23 cellular contexts compared by ENCODE assay signal in the genomic region with DNA sequence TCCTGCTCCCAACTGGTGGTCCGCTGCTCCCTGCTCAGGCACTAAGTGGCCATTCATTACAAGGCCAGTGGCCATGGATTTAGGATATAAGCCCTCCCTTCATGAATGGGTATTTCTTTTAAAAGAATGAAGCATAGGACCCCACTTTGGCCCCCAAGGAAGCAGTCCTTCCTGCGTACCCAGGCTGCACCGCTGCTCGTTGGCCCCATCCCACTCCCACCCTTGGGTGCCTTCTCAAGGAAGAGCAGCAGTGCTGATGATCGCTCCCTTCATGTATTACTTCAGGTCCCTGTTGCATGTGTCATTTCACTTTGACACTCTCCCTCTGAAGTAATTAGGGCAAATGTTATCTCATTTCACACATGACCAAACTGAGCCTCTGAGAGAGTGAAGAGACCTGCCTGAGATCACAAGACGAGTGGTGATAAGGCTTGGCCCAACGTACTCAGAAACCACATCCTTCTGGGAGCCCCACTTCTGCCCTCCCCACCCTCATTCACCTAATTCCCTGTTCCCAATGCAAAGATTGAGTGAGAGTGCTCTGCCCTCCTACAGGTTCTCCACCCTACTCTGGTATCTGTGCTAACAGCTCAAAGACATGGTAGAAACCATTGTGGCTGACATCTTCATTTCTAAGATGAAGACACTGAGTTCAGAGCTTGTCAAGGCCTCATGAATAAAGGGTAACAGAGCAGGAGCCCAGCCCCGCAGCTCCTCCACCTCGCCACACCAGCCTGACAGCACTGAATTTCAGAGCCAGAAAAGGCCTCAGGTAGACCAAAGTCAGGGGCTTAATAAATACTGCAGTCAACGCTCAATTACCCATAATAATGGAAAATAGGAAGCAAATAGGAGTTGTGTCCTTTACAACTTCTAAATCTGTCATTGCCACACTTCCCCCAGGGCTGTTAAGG. TPM values are rescaled to one million over a fixed set of nuclear protein-coding genes. Genes with fewer than 3 reads are reported as not detected.
"Had no signal": no experiment of that assay in that cellular context is flagged by ENCODE, and none has a peak within 500 bp of the region (broad histone marks: within the 10 kb centered on the region; RNA-seq: fewer than 3 reads in every experiment).

No MANE protein-coding gene starts in this region.

- H3K27ac Mint-ChIP-seq: activated CD4-positive, alpha-beta memory T cell treated with anti-CD3 and anti-CD28 coated beads, Interleukin-2, amount 10 ng/mL, durations not matched to agents 7 days and 5 days; activated naive CD8-positive, alpha-beta T cell; dendritic cell treated with granulocyte-macrophage colony-stimulating factor and Interleukin-4, amounts not matched to agents 40 ng/mL and 50 ng/mL, for 4 days; T-cell; WTC11 had no signal

- H3K4me1 Mint-ChIP-seq: neural crest cell, WTC11 had no signal

- H3K79me2 ChIP-seq: hepatocyte had no signal

- H3K36me3 ChIP-seq: right lobe of liver, upper lobe of left lung had no signal

- H3K9me3 Mint-ChIP-seq: activated CD4-positive, alpha-beta memory T cell treated with anti-CD3 and anti-CD28 coated beads, Interleukin-2, amount 10 ng/mL, durations not matched to agents 7 days and 5 days; dendritic cell treated with granulocyte-macrophage colony-stimulating factor and Interleukin-4, amounts not matched to agents 40 ng/mL and 50 ng/mL, for 4 days; neural crest cell; T-cell; WTC11 had no signal

- H3K4me2 ChIP-seq: hepatocyte, smooth muscle cell had no signal

- ATAC-seq: body of pancreas; psoas muscle; right lobe of liver; stimulated activated naive CD8-positive, alpha-beta T cell treated with anti-CD3 and anti-CD28 coated beads, Interleukin-15, Interleukin-2, amounts not matched to agents 100 U/mL and 50 U/mL, for 24 hours; T-cell; WTC11 had no signal

- H3K4me3 Mint-ChIP-seq: activated CD4-positive, alpha-beta memory T cell treated with anti-CD3 and anti-CD28 coated beads, Interleukin-2, amount 10 ng/mL, durations not matched to agents 7 days and 5 days; activated naive CD8-positive, alpha-beta T cell; dendritic cell treated with granulocyte-macrophage colony-stimulating factor and Interleukin-4, amounts not matched to agents 40 ng/mL and 50 ng/mL, for 4 days; neural crest cell; T-cell; WTC11 had no signal

- H3K4me1 ChIP-seq: body of pancreas, psoas muscle, right lobe of liver, upper lobe of left lung had no signal

- DNase-seq: activated CD4-positive, alpha-beta memory T cell treated with anti-CD3 and anti-CD28 coated beads, Interleukin-2, amount 10 ng/mL, durations not matched to agents 7 days and 5 days; activated CD4-positive, alpha-beta T cell treated with anti-CD3 and anti-CD28 coated beads for 4 hours; activated gamma-delta T cell treated with Interleukin-2 at 50 U/mL for 16 hours; activated T-cell treated with anti-CD3 and anti-CD28 coated beads, Interleukin-2, amount 50 U/mL, for 48 hours; amniotic stem cell; body of pancreas; central memory CD4-positive, alpha-beta T cell; psoas muscle; right lobe of liver; stimulated activated naive CD8-positive, alpha-beta T cell treated with anti-CD3 and anti-CD28 coated beads, Interleukin-15, Interleukin-2, amounts not matched to agents 100 U/mL and 50 U/mL, for 24 hours; T-cell; upper lobe of left lung had no signal

- H3K36me3 Mint-ChIP-seq: activated naive CD8-positive, alpha-beta T cell; T-cell; WTC11 had no signal

- H3K27me3 ChIP-seq: body of pancreas, upper lobe of left lung had no signal

- H3K27me3 Mint-ChIP-seq: activated naive CD8-positive, alpha-beta T cell; T-cell had no signal

- H3K4me3 ChIP-seq: body of pancreas, hepatocyte, psoas muscle, right lobe of liver, smooth muscle cell, upper lobe of left lung had no signal

- H3K9me3 ChIP-seq: body of pancreas, psoas muscle, right lobe of liver, upper lobe of left lung had no signal

- H3K27ac ChIP-seq: body of pancreas, hepatocyte, psoas muscle, right lobe of liver, upper lobe of left lung had no signal

RNA-seq across cellular contexts. Expression of gene KRT2, which starts 10.3 kb away (rescaled TPM):
- total RNA-seq: activated CD4-positive, alpha-beta memory T cell treated with anti-CD3 and anti-CD28 coated beads, Interleukin-2, amount 10 ng/mL, durations not matched to agents 7 days and 5 days; body of pancreas; epithelial cell of proximal tubule; hepatocyte; kidney epithelial cell; liver; neural crest cell; osteoblast; psoas muscle; right lobe of liver; smooth muscle cell; temporal lobe; upper lobe of left lung; WTC11 had no signal
- polyA plus RNA-seq: hepatocyte, liver, psoas muscle, smooth muscle cell had no signal

RNA-seq across cellular contexts. Expression of gene KRT1, which starts 17.9 kb away (rescaled TPM):
- total RNA-seq: body of pancreas, epithelial cell of proximal tubule, kidney epithelial cell, neural crest cell, osteoblast, right lobe of liver, WTC11 had no signal
- polyA plus RNA-seq: hepatocyte had no signal

RNA-seq across cellular contexts. Expression of gene KRT77, which starts 41.0 kb away (rescaled TPM):
- total RNA-seq: activated CD4-positive, alpha-beta memory T cell treated with anti-CD3 and anti-CD28 coated beads, Interleukin-2, amount 10 ng/mL, durations not matched to agents 7 days and 5 days; body of pancreas; epithelial cell of proximal tubule; hepatocyte; kidney epithelial cell; liver; neural crest cell; osteoblast; psoas muscle; right lobe of liver; T-cell; upper lobe of left lung; WTC11 had no signal
- polyA plus RNA-seq: hepatocyte, liver, smooth muscle cell had no signal

RNA-seq across cellular contexts. Expression of gene KRT73, which starts 44.0 kb away (rescaled TPM):
- total RNA-seq: activated CD4-positive, alpha-beta memory T cell treated with anti-CD3 and anti-CD28 coated beads, Interleukin-2, amount 10 ng/mL, durations not matched to agents 7 days and 5 days; epithelial cell of proximal tubule; hepatocyte; kidney epithelial cell; liver; neural crest cell; osteoblast; psoas muscle; right lobe of liver; smooth muscle cell; temporal lobe; WTC11 had no signal
- polyA plus RNA-seq: hepatocyte, liver, psoas muscle, smooth muscle cell had no signal
